In genomic region chr7:118762451-118762850, GRCh38 we compare ENCODE assay signal across 26 cellular contexts.
"Had no signal": no experiment of that assay in that cellular context is flagged by ENCODE, and none has a peak within 500 bp of the region (broad histone marks: within the 10 kb centered on the region; RNA-seq: fewer than 3 reads in every experiment).

No MANE protein-coding gene starts in this region.

- H3K27ac ChIP-seq: ascending aorta, cardiac muscle cell, VCaP had no signal

- H3K9me3 ChIP-seq: ascending aorta had no signal

- DNase-seq: activated B cell treated with CpG ODN at 0.5 μM for 24 hours; activated CD4-positive, alpha-beta memory T cell treated with anti-CD3 and anti-CD28 coated beads, Interleukin-2, amount 10 ng/mL, durations not matched to agents 7 days and 5 days; activated CD4-positive, alpha-beta T cell treated with anti-CD3 and anti-CD28 coated beads for 48 hours; activated CD4-positive, alpha-beta T cell treated with anti-CD3 and anti-CD28 coated beads, Interleukin-2, amount 10 ng/mL, durations not matched to agents 7 days and 5 days; activated CD4-positive, alpha-beta T cell treated with anti-CD3 and anti-CD28 coated beads, Interleukin-2, amount 50 U/mL, for 48 hours; activated CD4-positive, CD25-positive, alpha-beta regulatory T cell treated with anti-CD3 and anti-CD28 coated beads, Interleukin-2, amount 50 U/mL, for 72 hours; activated CD8-positive, alpha-beta memory T cell treated with anti-CD3 and anti-CD28 coated beads for 24 hours; activated CD8-positive, alpha-beta memory T cell treated with anti-CD3 and anti-CD28 coated beads, Interleukin-2, amount 10 ng/mL, durations not matched to agents 7 days and 5 days; activated CD8-positive, alpha-beta memory T cell treated with anti-CD3 and anti-CD28 coated beads, Interleukin-2, amount 50 U/mL, for 48 hours; activated CD8-positive, alpha-beta T cell treated with anti-CD3 and anti-CD28 coated beads, Interleukin-2, amount 10 ng/mL, durations not matched to agents 7 days and 5 days; activated effector memory CD4-positive, alpha-beta T cell treated with Interleukin-2 at 50 U/mL for 16 hours; activated gamma-delta T cell; activated naive CD4-positive, alpha-beta T cell treated with anti-CD3 and anti-CD28 coated beads, Interleukin-2, amount 10 ng/mL, durations not matched to agents 7 days and 5 days; activated naive CD4-positive, alpha-beta T cell treated with Interleukin-2 at 50 U/mL for 16 hours; activated naive CD8-positive, alpha-beta T cell treated with anti-CD3 and anti-CD28 coated beads, Interleukin-2, amount 10 ng/mL, durations not matched to agents 7 days and 5 days; activated naive CD8-positive, alpha-beta T cell treated with anti-CD3 and anti-CD28 coated beads, Interleukin-2, amount 50 U/mL, for 24 hours; activated T-cell treated with anti-CD3 and anti-CD28 coated beads, Interleukin-2, amount 50 U/mL, for 24 hours; activated T-cell treated with anti-CD3 and anti-CD28 coated beads, Interleukin-2, amount 50 U/mL, for 48 hours; amygdala; anterior cingulate cortex; T-helper 1 cell; T-helper 2 cell; T-helper 9 cell had no signal

- H3K4me3 ChIP-seq: ascending aorta, cardiac muscle cell had no signal

- H3K27me3 ChIP-seq: ascending aorta, cardiac muscle cell had no signal

- H3K36me3 ChIP-seq: ascending aorta, cardiac muscle cell had no signal

- H3K4me1 ChIP-seq: ascending aorta had no signal

- ATAC-seq: activated CD8-positive, alpha-beta memory T cell treated with anti-CD3 and anti-CD28 coated beads, Interleukin-2, amount 10 ng/mL, durations not matched to agents 7 days and 5 days; activated CD8-positive, alpha-beta T cell treated with anti-CD3 and anti-CD28 coated beads, Interleukin-2, amount 10 ng/mL, durations not matched to agents 7 days and 5 days; activated naive CD8-positive, alpha-beta T cell treated with anti-CD3 and anti-CD28 coated beads, Interleukin-2, amount 50 U/mL, for 24 hours had no signal
